In the genomic region with DNA sequence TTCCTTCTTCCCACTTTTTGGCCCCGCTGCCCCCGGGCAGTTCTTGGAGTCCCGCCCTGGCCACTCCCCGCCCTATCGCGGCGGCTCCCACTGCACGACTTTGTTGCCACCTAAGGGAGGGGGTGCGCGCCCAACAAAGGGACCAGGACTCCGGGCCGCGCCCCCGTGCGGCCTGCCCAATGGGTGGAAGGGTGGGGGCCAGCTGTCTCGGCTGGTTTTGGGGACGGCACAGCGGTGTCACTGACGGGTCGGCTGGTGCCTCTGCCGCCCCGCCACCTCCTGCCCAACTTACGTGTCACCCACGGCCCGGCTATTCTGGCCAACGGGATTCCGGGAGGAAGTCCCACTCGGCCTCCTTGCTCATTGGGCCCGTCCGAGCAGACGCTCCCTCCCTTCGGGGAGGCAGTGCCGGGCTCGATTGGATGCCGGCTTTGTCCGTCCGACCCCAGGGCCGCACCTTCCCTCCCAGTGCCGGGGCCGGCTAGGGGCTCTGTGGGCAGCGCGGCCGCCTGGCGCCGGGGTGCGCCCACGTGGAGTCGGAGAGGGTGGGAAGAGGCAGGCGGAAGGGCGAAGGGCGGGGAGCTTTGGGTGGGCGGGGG, we compare ENCODE assay signal across 8 cellular contexts. TPM values are rescaled to one million over a fixed set of nuclear protein-coding genes. Genes with fewer than 3 reads are reported as not detected.
DNase-seq lines count a peak whose midpoint lies in the region; ATAC-seq and TF ChIP-seq lines count a peak whose summit lies in the region.

Gene GOLIM4, minus strand, starts transcription at position 314 of the 599 bp plus-strand sequence. CDS start 639 bp downstream, outside the sequence.

- peak within 1 kb of the TSS; percentile 88 for H3K4me3 Mint-ChIP-seq in T-helper 1 cell treated with Interleukin-12 subunit alpha and Interleukin-12 subunit beta and Interleukin-4 antibody, amounts not matched to agents 30 μg/mL and 1 μg/mL, for 36 hours

- TF ChIP-seq POLR2A in body of pancreas (IDR thresholded peaks at IDR 0.05): peak; percentile 77 to 86 (median 85)

- H3K4me1 ChIP-seq in body of pancreas: peaks cover 41% of the 10 kb centered on the region

- peak within 1 kb of the TSS; percentile 70 for H3K27ac Mint-ChIP-seq in T-helper 1 cell treated with Interleukin-12 subunit alpha and Interleukin-12 subunit beta and Interleukin-4 antibody, amounts not matched to agents 30 μg/mL and 1 μg/mL, for 36 hours

- H3K4me1 Mint-ChIP-seq in T-helper 1 cell treated with Interleukin-12 subunit alpha and Interleukin-12 subunit beta and Interleukin-4 antibody, amounts not matched to agents 30 μg/mL and 1 μg/mL, for 36 hours (ENCODE audit: low read depth): peaks cover 8% of the 10 kb centered on the region

- WGBS in body of pancreas, 2 donors: 0% methylated on average over 21 to 51 of the region's 52 CpGs

- no peaks in the 10 kb centered on the region for H3K27me3 ChIP-seq in body of pancreas

- ATAC-seq in GM18502 (IDR thresholded peaks at IDR 0.05; ENCODE audit: poor library complexity, unreplicated experiment) (peak; percentile 85), HG02884 (IDR thresholded peaks at IDR 0.05; ENCODE audit: unreplicated experiment) (peak; percentile 78), body of pancreas (peak; percentile 94)

- no peaks in the 10 kb centered on the region for H3K9me3 Mint-ChIP-seq in T-helper 1 cell treated with Interleukin-12 subunit alpha and Interleukin-12 subunit beta and Interleukin-4 antibody, amounts not matched to agents 30 μg/mL and 1 μg/mL, for 36 hours

- DNase-seq in 8988T (peak; percentile 72), NCI-H1694 (lab: John Stamatoyannopoulos, UW) (peak; percentile 83), body of pancreas (peak; percentile 95 to 97 (median 96)), iPS DF 19.7 (ENCODE audit: low read depth, low spot score) (peak; percentile 82), retinal pigment epithelial cell (ENCODE audit: low read depth) (peak; percentile 92)

- H3K4me3 ChIP-seq in body of pancreas (peak within 1 kb of the TSS; percentile 38 to 69), retinal pigment epithelial cell (ENCODE audit: low read length) (peak within 1 kb of the TSS; percentile 84)

- H3K27ac ChIP-seq in body of pancreas: peak within 1 kb of the TSS; percentile 75 to 97 (median 94)

- no peaks in the 10 kb centered on the region for H3K9me3 ChIP-seq in body of pancreas

- H3K36me3 Mint-ChIP-seq in T-helper 1 cell treated with Interleukin-12 subunit alpha and Interleukin-12 subunit beta and Interleukin-4 antibody, amounts not matched to agents 30 μg/mL and 1 μg/mL, for 36 hours (ENCODE audit: low read depth): no peaks in the 10 kb centered on the region

- peak in 2 of 7 experiments; percentile 10 to 16 for TF ChIP-seq CTCF in body of pancreas (IDR thresholded peaks at IDR 0.05)
- TF ChIP-seq CTCF in retinal pigment epithelial cell (conservative IDR thresholded peaks at IDR 0.05; ENCODE audit: low read depth, low read length): no peak

- intact Hi-C loops in body of pancreas (cut with DNase I): no loop called here

- peaks cover 56% of the 10 kb centered on the region for H3K27me3 Mint-ChIP-seq in T-helper 1 cell treated with Interleukin-12 subunit alpha and Interleukin-12 subunit beta and Interleukin-4 antibody, amounts not matched to agents 30 μg/mL and 1 μg/mL, for 36 hours (ENCODE audit: low read depth)

- H3K36me3 ChIP-seq in body of pancreas (replicated peaks in 1 of 2; ENCODE audit: insufficient read depth in 1 of 2, low read depth in 2 of 2): no peaks in the 10 kb centered on the region

RNA-seq across cellular contexts. Expression of gene GOLIM4, which starts in this region (rescaled TPM):
- 10 to 100 TPM; 21.0 to 32.6 TPM for total RNA-seq in body of pancreas

Comparison
In these comparisons a context has a peak if more than half of its experiments do, and no peak if none do; other contexts are left out.
1. Peak in every context shown above with its lines: DNase-seq, ATAC-seq, H3K4me3 ChIP-seq and H3K27ac ChIP-seq.